In the genomic region with DNA sequence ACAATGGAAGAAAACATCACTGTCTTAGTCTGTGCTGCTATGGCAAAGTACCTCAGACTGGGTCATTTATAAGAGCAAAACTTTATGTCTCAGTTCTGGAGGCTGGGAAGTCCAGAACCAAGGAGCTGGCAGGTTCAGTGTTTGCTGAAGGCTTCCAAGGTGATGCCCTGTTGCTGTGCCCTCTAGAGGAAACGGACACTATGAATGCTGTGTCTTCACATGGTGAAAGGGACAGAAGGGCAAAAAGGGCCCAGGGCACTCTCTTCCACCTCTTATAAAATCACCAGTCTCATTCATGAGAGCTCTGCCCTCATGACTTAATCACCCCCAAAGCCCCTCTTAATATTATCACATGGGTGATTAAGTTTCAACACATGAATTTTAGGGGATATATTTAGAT, we compare ENCODE assay signal across 28 cellular contexts.
"Had no signal": no experiment of that assay in that cellular context is flagged by ENCODE, and none has a peak within 500 bp of the region (broad histone marks: within the 10 kb centered on the region; RNA-seq: fewer than 3 reads in every experiment).

No MANE protein-coding gene starts in this region.

- ATAC-seq: activated CD4-positive, CD25-positive, alpha-beta regulatory T cell treated with anti-CD3 and anti-CD28 coated beads, Interleukin-2, amount 50 U/mL, for 24 hours; heart left ventricle; left colon; lower lobe of right lung; natural killer cell treated with Interleukin-12 subunit alpha and Interleukin-12 subunit beta and Interleukin-15 and Interleukin-18, amount 100 ng/mL, for 72 hours; right cardiac atrium had no signal

- H3K27me3 ChIP-seq: ascending aorta, cardiac muscle cell, colonic mucosa, dorsolateral prefrontal cortex, heart left ventricle, suprapubic skin, tibial nerve had no signal

- DNase-seq: activated CD4-positive, alpha-beta T cell treated with anti-CD3 and anti-CD28 coated beads for 48 hours; activated CD4-positive, alpha-beta T cell treated with anti-CD3 and anti-CD28 coated beads, Interleukin-2, amount 50 U/mL, for 48 hours; activated CD8-positive, alpha-beta memory T cell treated with anti-CD3 and anti-CD28 coated beads for 24 hours; activated gamma-delta T cell; activated naive CD4-positive, alpha-beta T cell treated with anti-CD3 and anti-CD28 coated beads, Interleukin-2, amount 10 ng/mL, durations not matched to agents 7 days and 5 days; activated naive CD8-positive, alpha-beta T cell treated with anti-CD3 and anti-CD28 coated beads, Interleukin-2, amount 10 ng/mL, durations not matched to agents 7 days and 5 days; activated T-cell treated with anti-CD3 and anti-CD28 coated beads, Interleukin-2, amount 50 U/mL, for 1 hour; cerebellar nuclear complex; colonic mucosa; dorsolateral prefrontal cortex; effector memory CD4-positive, alpha-beta T cell; heart left ventricle; hypothalamus; immature natural killer cell; kidney; left colon; lower lobe of right lung; mesenchymal stem cell; right cardiac atrium; stimulated activated CD4-positive, alpha-beta T cell treated with anti-CD3 and anti-CD28 coated beads, Interleukin-15, amount 100 ng/mL, for 24 hours; stimulated activated CD4-positive, alpha-beta T cell treated with anti-CD3 and anti-CD28 coated beads, Interleukin-2, amount 100 ng/mL, for 24 hours; stimulated activated naive CD4-positive, alpha-beta T cell had no signal

- H3K4me1 ChIP-seq: ascending aorta, colonic mucosa, lower lobe of right lung, suprapubic skin had no signal

- H3K27ac ChIP-seq: ascending aorta, cardiac muscle cell, colonic mucosa, dorsolateral prefrontal cortex, heart left ventricle, lower lobe of right lung, suprapubic skin, tibial nerve had no signal

- H3K4me3 ChIP-seq: ascending aorta, cardiac muscle cell, colonic mucosa, dorsolateral prefrontal cortex, heart left ventricle, lower lobe of right lung, suprapubic skin, tibial nerve had no signal

- H3K9me3 ChIP-seq: ascending aorta, colonic mucosa, heart left ventricle, lower lobe of right lung, suprapubic skin, tibial nerve had no signal

- H3K36me3 ChIP-seq: ascending aorta, cardiac muscle cell, colonic mucosa, heart left ventricle, lower lobe of right lung, suprapubic skin had no signal
